ENCODE assay signal across 10 cellular contexts in genomic region chr2:12861344-12861942, GRCh38.
DNase-seq lines count a peak whose midpoint lies in the region; ATAC-seq and TF ChIP-seq lines count a peak whose summit lies in the region.
"Had no signal": no experiment of that assay in that cellular context is flagged by ENCODE, and none has a peak within 500 bp of the region (broad histone marks: within the 10 kb centered on the region; RNA-seq: fewer than 3 reads in every experiment).

No MANE protein-coding gene starts in this region.

- peaks cover 37% of the 10 kb centered on the region for H3K36me3 Mint-ChIP-seq in activated CD8-positive, alpha-beta memory T cell treated with anti-CD3 and anti-CD28 coated beads, Interleukin-2, amount 10 ng/mL, durations not matched to agents 7 days and 5 days
- no peaks in the 10 kb centered on the region for H3K36me3 Mint-ChIP-seq in stimulated activated effector memory CD8-positive, alpha-beta T cell treated with anti-CD3 and anti-CD28 coated beads, Interleukin-12 subunit alpha, Interleukin-12 subunit beta, amount 100 ng/mL, for 72 hours

- H3K4me3 Mint-ChIP-seq in activated CD8-positive, alpha-beta memory T cell treated with anti-CD3 and anti-CD28 coated beads, Interleukin-2, amount 10 ng/mL, durations not matched to agents 7 days and 5 days, result peak overlapping the region; percentile 34
- H3K4me3 Mint-ChIP-seq in stimulated activated effector memory CD8-positive, alpha-beta T cell treated with anti-CD3 and anti-CD28 coated beads, Interleukin-12 subunit alpha, Interleukin-12 subunit beta, amount 100 ng/mL, for 72 hours, result peak overlapping the region; percentile 26

- DNase-seq in activated CD8-positive, alpha-beta memory T cell treated with anti-CD3 and anti-CD28 coated beads, Interleukin-2, amount 10 ng/mL, durations not matched to agents 7 days and 5 days, result peak; percentile 57
- DNase-seq in activated CD8-positive, alpha-beta memory T cell treated with anti-CD3 and anti-CD28 coated beads, Interleukin-2, amount 50 U/mL, for 4 hours, result no peak
- DNase-seq in RPMI7951 (ENCODE audit: low read depth) (peak; percentile 73), fibroblast of mammary gland (ENCODE audit: low read depth) (peak; percentile 83), GM19240 (ENCODE audit: insufficient read length, low spot score) (no peak)
- DNase-seq in stimulated activated effector memory CD8-positive, alpha-beta T cell treated with anti-CD3 and anti-CD28 coated beads, Interleukin-12 subunit alpha, Interleukin-12 subunit beta, amount 100 ng/mL, for 72 hours (ENCODE audit: low spot score in 2 of 2), result peak in 1 of 2 donors; percentile 52
- DNase-seq in effector CD4-positive, alpha-beta T cell, result no peak
- DNase-seq: NCI-H1417, RPMI8226 had no signal

- TF ChIP-seq CTCF in fibroblast of mammary gland (conservative IDR thresholded peaks at IDR 0.05; ENCODE audit: control insufficient read depth, insufficient read depth, low read depth, low read length), result no peak

- H3K9me3 Mint-ChIP-seq in activated CD8-positive, alpha-beta memory T cell treated with anti-CD3 and anti-CD28 coated beads, Interleukin-2, amount 10 ng/mL, durations not matched to agents 7 days and 5 days (ENCODE audit: low read depth), result peaks cover 38% of the 10 kb centered on the region
- H3K9me3 Mint-ChIP-seq in stimulated activated effector memory CD8-positive, alpha-beta T cell treated with anti-CD3 and anti-CD28 coated beads, Interleukin-12 subunit alpha, Interleukin-12 subunit beta, amount 100 ng/mL, for 72 hours, result peaks cover 16% of the 10 kb centered on the region

- peak; percentile 66 for ATAC-seq in activated CD8-positive, alpha-beta memory T cell treated with anti-CD3 and anti-CD28 coated beads, Interleukin-2, amount 10 ng/mL, durations not matched to agents 7 days and 5 days
- ATAC-seq in stimulated activated effector memory CD8-positive, alpha-beta T cell treated with anti-CD3 and anti-CD28 coated beads, Interleukin-12 subunit alpha, Interleukin-12 subunit beta, amount 100 ng/mL, for 72 hours, result peak; percentile 64
- no peak for ATAC-seq in HG02973 (IDR thresholded peaks at IDR 0.05; ENCODE audit: unreplicated experiment)

- H3K27me3 Mint-ChIP-seq in activated CD8-positive, alpha-beta memory T cell treated with anti-CD3 and anti-CD28 coated beads, Interleukin-2, amount 10 ng/mL, durations not matched to agents 7 days and 5 days, result peaks cover 10% of the 10 kb centered on the region

- peaks cover 24% of the 10 kb centered on the region for H3K4me1 Mint-ChIP-seq in activated CD8-positive, alpha-beta memory T cell treated with anti-CD3 and anti-CD28 coated beads, Interleukin-2, amount 10 ng/mL, durations not matched to agents 7 days and 5 days
- peaks cover 10% of the 10 kb centered on the region for H3K4me1 Mint-ChIP-seq in stimulated activated effector memory CD8-positive, alpha-beta T cell treated with anti-CD3 and anti-CD28 coated beads, Interleukin-12 subunit alpha, Interleukin-12 subunit beta, amount 100 ng/mL, for 72 hours

- H3K27ac Mint-ChIP-seq in activated CD8-positive, alpha-beta memory T cell treated with anti-CD3 and anti-CD28 coated beads, Interleukin-2, amount 10 ng/mL, durations not matched to agents 7 days and 5 days, result peak overlapping the region; percentile 80
- H3K27ac Mint-ChIP-seq in stimulated activated effector memory CD8-positive, alpha-beta T cell treated with anti-CD3 and anti-CD28 coated beads, Interleukin-12 subunit alpha, Interleukin-12 subunit beta, amount 100 ng/mL, for 72 hours, result no peak overlapping the region

- H3K4me3 ChIP-seq in fibroblast of mammary gland (ENCODE audit: control insufficient read depth, low read depth, low read length), result no peak overlapping the region

- CTCF ChIA-PET in activated CD8-positive, alpha-beta memory T cell treated with anti-CD3 and anti-CD28 coated beads, Interleukin-2, amount 10 ng/mL, durations not matched to agents 7 days and 5 days (lab: Charles Lee), result interaction anchor here (0.6 kb wide), 1 partner anchor 21 kb away, joined by 3 read pairs; no protein-coding TSS in a partner anchor

Comparison
In these comparisons a context has a peak if more than half of its experiments do, and no peak if none do; other contexts are left out.
1. DNase-seq: peak in activated CD8-positive, alpha-beta memory T cell treated with anti-CD3 and anti-CD28 coated beads, Interleukin-2, amount 10 ng/mL, durations not matched to agents 7 days and 5 days (single experiment), RPMI7951 (single experiment) and fibroblast of mammary gland (single experiment); none in activated CD8-positive, alpha-beta memory T cell treated with anti-CD3 and anti-CD28 coated beads, Interleukin-2, amount 50 U/mL, for 4 hours (single experiment), GM19240 (single experiment) and effector CD4-positive, alpha-beta T cell (single experiment).